ENCODE assay signal across 8 cellular contexts in genomic region chr15:56887782-56888127, GRCh38. TPM values are rescaled to one million over a fixed set of nuclear protein-coding genes. Genes with fewer than 3 reads are reported as not detected.
DNase-seq lines count a peak whose midpoint lies in the region; ATAC-seq, FAIRE-seq and TF ChIP-seq lines count a peak whose summit lies in the region.

No MANE protein-coding gene starts in this region.

- BruUV-seq in K562 (replicated peaks; lab: Mats Ljungman, UMichigan): no TSS peak

- H3K36me3 ChIP-seq in K562 (ENCODE audit: control insufficient read depth, insufficient read depth, low read length) (no peaks in the 10 kb centered on the region), lung (ENCODE audit: control insufficient read depth in 2 of 2, insufficient read depth in 2 of 2, low read length in 2 of 2) (no peaks in the 10 kb centered on the region)

- H3K9me1 ChIP-seq in K562 (ENCODE audit: control insufficient read depth, insufficient read depth, low read length): no peaks in the 10 kb centered on the region

- H3K4me1 ChIP-seq in K562 (replicated peaks in 1 of 2; ENCODE audit: control insufficient read depth in 2 of 2, insufficient read depth in 2 of 2, low read length in 2 of 2): peaks cover 8 to 37% of the 10 kb centered on the region in 2 experiments
- peaks cover 0 to 4% of the 10 kb centered on the region in 2 donors for H3K4me1 ChIP-seq in lung (ENCODE audit: control insufficient read depth in 2 of 2, insufficient read depth in 2 of 2, low read length in 2 of 2)

- H3K79me2 ChIP-seq in K562 (ENCODE audit: control insufficient read depth, insufficient read depth, low read length): peaks cover 5% of the 10 kb centered on the region; the same call in 1 of the 3 replicates

- no peak for FAIRE-seq in K562 (lab: Jason Lieb, UNC)

- 8% methylated on average over 1 of the region's 1 CpG for WGBS in K562 (ENCODE audit: insufficient coverage, low coverage, missing lambda C conversion rate)
- WGBS in lung, 2 donors: 10 to 26% methylated on average over 1 of the region's 1 CpG

- H3K4me2 ChIP-seq in K562 (ENCODE audit: insufficient read depth, low read length): peak overlapping the region; percentile 89

- H3K4me3 Mint-ChIP-seq in activated T-cell treated with anti-CD3 and anti-CD28 coated beads, Interleukin-2, amount 50 U/mL, for 72 hours: peak overlapping the region; percentile 84 to 88
- H3K4me3 Mint-ChIP-seq in type B pancreatic cell: peak overlapping the region; percentile 93

- H3K27me3 ChIP-seq in K562 (ENCODE audit: control insufficient read depth in 2 of 2, insufficient read depth in 2 of 2, low read length in 2 of 2) (no peaks in the 10 kb centered on the region), lung (ENCODE audit: control insufficient read depth, insufficient read depth) (no peaks in the 10 kb centered on the region)

- POLR2A ChIA-PET in K562 (lab: Yijun Ruan, JAX): interaction anchor here (1.0 kb wide), 1 partner anchor 11 kb away, joined by 5 read pairs; no protein-coding TSS in a partner anchor

- no peaks in the 10 kb centered on the region for H4K20me1 ChIP-seq in K562 (replicated peaks; ENCODE audit: control insufficient read depth, insufficient read depth, low read length)

- H3K27ac Mint-ChIP-seq in activated T-cell treated with anti-CD3 and anti-CD28 coated beads, Interleukin-2, amount 50 U/mL, for 72 hours: peak overlapping the region; percentile 95
- peak overlapping the region; percentile 87 for H3K27ac Mint-ChIP-seq in type B pancreatic cell

- peak overlapping the region; percentile 77 to 97 for H3K9ac ChIP-seq in K562 (ENCODE audit: insufficient read depth in 1 of 2, low read depth in 2 of 2, low read length in 2 of 2)

- no peaks in the 10 kb centered on the region for H3K9me3 Mint-ChIP-seq in activated T-cell treated with anti-CD3 and anti-CD28 coated beads, Interleukin-2, amount 50 U/mL, for 72 hours
- no peaks in the 10 kb centered on the region for H3K9me3 Mint-ChIP-seq in type B pancreatic cell

- CTCF ChIA-PET in K562 (lab: Yijun Ruan, JAX; ENCODE audit: low intra/inter-chr PET ratio): no interaction called here

- intact Hi-C loops in K562 (cut with micrococcal nuclease): loop anchor here (1.0 to 5.0 kb wide), 2 partner anchors 31 to 335 kb away; partner anchors contain the start of gene TCF12

- DNase-seq in activated T-cell treated with anti-CD3 and anti-CD28 coated beads, Interleukin-2, amount 50 U/mL, for 72 hours: no peak
- no peak for DNase-seq in activated T-cell treated with anti-CD3 and anti-CD28 coated beads for 4 hours
- no peak for DNase-seq in K562 (ENCODE audit: extremely low read depth in 1 of 4, low spot score in 3 of 4)
- no peak for DNase-seq in lung (ENCODE audit: low spot score)
- no peak for DNase-seq in type B pancreatic cell (ENCODE audit: extremely low spot score, unreplicated experiment)
- DNase-seq in SW 1271 (lab: John Stamatoyannopoulos, UW): no peak
- no peak for DNase-seq in GM20000 (ENCODE audit: low spot score)

- H3K27ac ChIP-seq in K562 (ENCODE audit: extremely low read depth, low read depth, low read length) (peak overlapping the region; percentile 91), lung (ENCODE audit: low read depth in 1 of 2, low read length in 1 of 2) (peak overlapping the region; percentile 98 to 99)

- H3K27me3 Mint-ChIP-seq in activated T-cell treated with anti-CD3 and anti-CD28 coated beads, Interleukin-2, amount 50 U/mL, for 72 hours (ENCODE audit: low read depth): no peaks in the 10 kb centered on the region
- H3K27me3 Mint-ChIP-seq in type B pancreatic cell: no peaks in the 10 kb centered on the region

- in situ Hi-C loops in K562 (cut with MboI): no loop called here

- no peak for ATAC-seq in activated T-cell treated with anti-CD3 and anti-CD28 coated beads, Interleukin-2, amount 50 U/mL, for 72 hours (replicated peaks in 1 of 2)
- ATAC-seq in K562: no peak
- no peak for ATAC-seq in lung (ENCODE audit: insufficient read depth, low FRiP score)
- ATAC-seq in GM18498 (IDR thresholded peaks at IDR 0.05; ENCODE audit: unreplicated experiment): no peak

- no peaks in the 10 kb centered on the region for H3K36me3 Mint-ChIP-seq in activated T-cell treated with anti-CD3 and anti-CD28 coated beads, Interleukin-2, amount 50 U/mL, for 72 hours (ENCODE audit: insufficient read depth in 2 of 2)
- peaks cover 10% of the 10 kb centered on the region for H3K36me3 Mint-ChIP-seq in type B pancreatic cell

- TF ChIP-seq CTCF in K562 (IDR thresholded peaks at IDR 0.05 in 2 of 3, conservative IDR thresholded peaks at IDR 0.05 in 1 of 3; ENCODE audit: insufficient read depth in 2 of 3, low read depth in 1 of 3, low read length in 3 of 3): no peak
- no peak for TF ChIP-seq CTCF in lung (IDR thresholded peaks at IDR 0.05; ENCODE audit: control extremely low read depth, extremely low read depth)
- no peak for TF ChIP-seq CTCF in type B pancreatic cell (conservative IDR thresholded peaks at IDR 0.05)
- TF ChIP-seq CTCF in GM20000 (IDR thresholded peaks at IDR 0.05; ENCODE audit: extremely low read depth, missing control alignments): no peak

- peak overlapping the region; percentile 98 for H2AFZ ChIP-seq in K562 (ENCODE audit: low read depth, low read length)

- H3K4me3 ChIP-seq in K562: peak overlapping the region; percentile 70
- H3K4me3 ChIP-seq in lung: peak overlapping the region; percentile 48

- no peak for TF ChIP-seq EP300 in K562 (IDR thresholded peaks at IDR 0.05; ENCODE audit: low read length)

- no peak for TF ChIP-seq RAD21 in K562 (CRISPR knock-in tag; conservative IDR thresholded peaks at IDR 0.05 in 1 of 2, IDR thresholded peaks at IDR 0.05 in 1 of 2)

- H3K4me1 Mint-ChIP-seq in activated T-cell treated with anti-CD3 and anti-CD28 coated beads, Interleukin-2, amount 50 U/mL, for 72 hours (ENCODE audit: low read depth): peaks cover 18% of the 10 kb centered on the region
- peaks cover 38% of the 10 kb centered on the region for H3K4me1 Mint-ChIP-seq in type B pancreatic cell (ENCODE audit: unreplicated experiment)

- no peak for TF ChIP-seq POLR2A in K562 (conservative IDR thresholded peaks at IDR 0.05)

- H3K9me3 ChIP-seq in K562 (replicated peaks; ENCODE audit: control insufficient read depth, insufficient read depth, low read depth, low read length) (no peaks in the 10 kb centered on the region), lung (ENCODE audit: control insufficient read depth in 2 of 2, insufficient read depth in 1 of 2, low read length in 1 of 2) (no peaks in the 10 kb centered on the region)

TF ChIP-seq in K562, 482 proteins besides CTCF, POLR2A, EP300 and RAD21 (continues in another document):
- 0 out of 2 replicates have a peak, but pooled peaks have one; percentile 33 for TF ChIP-seq CEBPG (CRISPR knock-in tag; IDR thresholded peaks at IDR 0.05)
- no peak for TF ChIP-seq CEBPG (tag; conservative IDR thresholded peaks at IDR 0.05 in 1 of 2, IDR thresholded peaks at IDR 0.05 in 1 of 2)
- no peak for TF ChIP-seq MCM2 (IDR thresholded peaks at IDR 0.05; ENCODE audit: low read depth)
- no peak for TF ChIP-seq FOXP4 (CRISPR knock-in tag; IDR thresholded peaks at IDR 0.05; ENCODE audit: borderline replicate concordance)
- TF ChIP-seq NR2C2 (CRISPR knock-in tag; IDR thresholded peaks at IDR 0.05): no peak; the same call in 1 of the 2 replicates
- peak; percentile 91 for TF ChIP-seq NR2C2 (tag; IDR thresholded peaks at IDR 0.05)
- TF ChIP-seq ZNF644 (tag; IDR thresholded peaks at IDR 0.05; ENCODE audit: low read depth): 0 out of 2 replicates have a peak, but pooled peaks have one; percentile 14
- 0 out of 2 replicates have a peak, but pooled peaks have one; percentile 5 for TF ChIP-seq CEBPB (tag; IDR thresholded peaks at IDR 0.05)

RNA-seq across cellular contexts. Expression of gene TCF12, which starts 30.7 kb away (rescaled TPM):
- 100 to 1,000 TPM in 1 of 2 donors, 10 to 100 TPM in 1; 93.0 to 108 TPM for total RNA-seq in activated T-cell treated with anti-CD3 and anti-CD28 coated beads, Interleukin-2, amount 50 U/mL, for 72 hours
- 177 and 194 TPM in 2 replicates for total RNA-seq in K562 (2011; cell fraction: chromatin; rRNA removed; ENCODE audit: low replicate concordance)
- total RNA-seq in K562 (2011; cell fraction: nucleolus; rRNA removed): 37.9 and 49.0 TPM in 2 replicates
- total RNA-seq in K562 (2011; cell fraction: nucleoplasm; rRNA removed): 77.7 and 107 TPM in 2 replicates
- total RNA-seq in K562 (2014; rRNA removed) (132 and 141 TPM in 2 replicates), K562 (2014; rRNA removed; fragmentation: Illumina TruSeq; extraction: Trizol) (49.6 and 59.4 TPM in 2 replicates), K562 (2015; rRNA removed; fragmentation: Illumina TruSeq; extraction: Trizol) (50.3 and 52.9 TPM in 2 replicates), K562 (2021) (76.5 and 78.4 TPM in 2 replicates), lung (100 to 1,000 TPM in 1 of 2 donors, 10 to 100 TPM in 1; 93.1 to 314 TPM), type B pancreatic cell (ENCODE audit: low replicate concordance) (74.9 and 153 TPM in 2 replicates)
- polyA plus RNA-seq in K562 (2011; rRNA removed) (66.8 and 75.1 TPM in 2 replicates), K562 (2014; fragmentation: Illumina TruSeq; extraction: Trizol) (57.4 and 72.5 TPM in 2 replicates), K562 (2014; fragmentation: Nextera tagmentation; extraction: Ambion mirVana) (10 to 100 TPM; 10.5 to 12.9 TPM), K562 (2014; rRNA removed) (22.4 and 23.5 TPM in 2 replicates), lung (10 to 100 TPM in 1 of 2 donors, 1 to 10 TPM in 1; 9.6 to 19.4 TPM)
- polyA plus RNA-seq in K562 (2011; cell fraction: cytosol; rRNA removed): 67.8 and 76.1 TPM in 2 replicates
- polyA plus RNA-seq in K562 (2011; cell fraction: nucleus; rRNA removed): 104 and 117 TPM in 2 replicates
- polyA plus RNA-seq in K562 (2012): 28.6 and 33.8 TPM in 2 replicates
- polyA minus RNA-seq in K562 (2011; rRNA and poly(A)+ RNA removed): 80.0 and 109 TPM in 2 replicates
- 48.3 and 64.8 TPM in 2 replicates for polyA minus RNA-seq in K562 (2011; cell fraction: cytosol; rRNA and poly(A)+ RNA removed)
- 74.5 and 100 TPM in 2 replicates for polyA minus RNA-seq in K562 (2011; cell fraction: nucleus; rRNA and poly(A)+ RNA removed)
